Comparison of ENCODE assay signal across 17 cellular contexts in genomic region chr1:111506561-111506960, GRCh38. TPM values are rescaled to one million over a fixed set of nuclear protein-coding genes. Genes with fewer than 3 reads are reported as not detected.
DNase-seq lines count a peak whose midpoint lies in the region; ATAC-seq and TF ChIP-seq lines count a peak whose summit lies in the region.
"Had no signal": no experiment of that assay in that cellular context is flagged by ENCODE, and none has a peak within 500 bp of the region (broad histone marks: within the 10 kb centered on the region; RNA-seq: fewer than 3 reads in every experiment).

No MANE protein-coding gene starts in this region.

- dilution Hi-C loops in IMR-90 (cut with HindIII; ENCODE audit: low sequenced_read_pairs, unreplicated experiment): no loop called here

- no peaks in the 10 kb centered on the region for H3K9me3 Mint-ChIP-seq in activated naive CD8-positive, alpha-beta T cell treated with anti-CD3 and anti-CD28 coated beads for 36 hours
- H3K9me3 Mint-ChIP-seq in naive thymus-derived CD8-positive, alpha-beta T cell: no peaks in the 10 kb centered on the region
- H3K9me3 Mint-ChIP-seq: HFFc6 had no signal

- no TSS peak for BruUV-seq in IMR-90 (replicated peaks; lab: Mats Ljungman, UMichigan)

- no peak overlapping the region for H2BK5ac ChIP-seq in IMR-90 (ENCODE audit: low read depth, low read length, poor library complexity, severe bottlenecking)

- no peaks in the 10 kb centered on the region for H4K20me1 ChIP-seq in BLaER1 treated with 17β-estradiol and CSF1 and Interleukin-3, amounts not matched to agents 10 nM and 100 nM
- no peaks in the 10 kb centered on the region for H4K20me1 ChIP-seq in IMR-90 (ENCODE audit: insufficient read depth, low read length)

- CTCF ChIA-PET in IMR-90 (lab: Yijun Ruan, JAX): interaction anchor here (0.8 to 2.8 kb wide), 6 partner anchors 8 to 208 kb away, joined by 3 to 12 read pairs (median 4); no protein-coding TSS in a partner anchor

- H3K9ac ChIP-seq in BLaER1 treated with 17β-estradiol and CSF1 and Interleukin-3, amounts not matched to agents 10 nM and 100 nM: peak overlapping the region; percentile 3 to 98 (median 66); a peak in 21 of 22 replicates
- H3K9ac ChIP-seq in IMR-90 (ENCODE audit: low read depth, low read length): no peak overlapping the region

- no peak overlapping the region for H3K23ac ChIP-seq in IMR-90 (ENCODE audit: low read depth, low read length)

- H2BK20ac ChIP-seq in IMR-90 (ENCODE audit: low read depth, low read length): peak overlapping the region; percentile 10; the same call in 1 of the 2 replicates

- TF ChIP-seq RAD21 in IMR-90 (IDR thresholded peaks at IDR 0.05; ENCODE audit: low read length): no peak

- H3K4me2 ChIP-seq in BLaER1 treated with 17β-estradiol and CSF1 and Interleukin-3, amounts not matched to agents 10 nM and 100 nM: peak overlapping the region; percentile 62 to 97 (median 88)
- no peak overlapping the region for H3K4me2 ChIP-seq in IMR-90 (ENCODE audit: low read depth, low read length)

- H3K36me3 ChIP-seq in BLaER1 treated with 17β-estradiol and CSF1 and Interleukin-3, amounts not matched to agents 10 nM and 100 nM: no peaks in the 10 kb centered on the region
- H3K36me3 ChIP-seq in IMR-90 (ENCODE audit: control insufficient read depth, insufficient read depth, low read length) (no peaks in the 10 kb centered on the region), MG63 (no peaks in the 10 kb centered on the region), prostate gland (no peaks in the 10 kb centered on the region)
- H3K36me3 ChIP-seq: BE2C had no signal

- POLR2A ChIA-PET in IMR-90 (lab: Charles Lee; ENCODE audit: unreplicated experiment): no interaction called here
- POLR2A ChIA-PET in naive thymus-derived CD8-positive, alpha-beta T cell (lab: Charles Lee): interaction anchor here (0.8 to 3.6 kb wide), 6 partner anchors 10 to 248 kb away, joined by 3 to 33 read pairs (median 18); partner anchors contain the start of gene RAP1A

- TF ChIP-seq POLR2A in IMR-90 (IDR thresholded peaks at IDR 0.05; ENCODE audit: low read depth, low read length): no peak
- TF ChIP-seq POLR2A in prostate gland (IDR thresholded peaks at IDR 0.05): no peak

- H3K27ac Mint-ChIP-seq in activated naive CD8-positive, alpha-beta T cell treated with anti-CD3 and anti-CD28 coated beads for 36 hours: peak overlapping the region; percentile 62
- peak overlapping the region; percentile 43 to 94 (median 81) for H3K27ac Mint-ChIP-seq in naive thymus-derived CD8-positive, alpha-beta T cell

- H3K14ac ChIP-seq in IMR-90 (replicated peaks; ENCODE audit: low read depth, low read length): no peak overlapping the region

- no peaks in the 10 kb centered on the region for H3K27me3 ChIP-seq in BLaER1 treated with 17β-estradiol and CSF1 and Interleukin-3, amounts not matched to agents 10 nM and 100 nM
- H3K27me3 ChIP-seq in IMR-90 (ENCODE audit: control insufficient read depth, insufficient read depth, low read length): peaks cover 10% of the 10 kb centered on the region
- H3K27me3 ChIP-seq in MG63: no peaks in the 10 kb centered on the region
- H3K27me3 ChIP-seq in prostate gland (replicated peaks; ENCODE audit: insufficient read depth): no peaks in the 10 kb centered on the region

- no CpG with 5 or more reads among the region's 2 CpGs for WGBS in IMR-90 (ENCODE audit: extremely low coverage in 2 of 2, insufficient read length in 1 of 2), 2 experiments
- 44% methylated on average over 2 of the region's 2 CpGs for WGBS in prostate gland

- in situ Hi-C loops in IMR-90 (cut with MboI; ENCODE audit: low sequenced_read_pairs): loop anchor here (5.0 kb wide), 2 partner anchors 51 to 141 kb away; no protein-coding TSS in a partner anchor

- DNase-seq in IMR-90 (no peak), NCI-H187 treated with DMSO at 0.1 percent for 48 hours (lab: John Stamatoyannopoulos, UW) (no peak), MG63 (no peak), prostate gland (ENCODE audit: low spot score) (no peak)
- DNase-seq in activated naive CD8-positive, alpha-beta T cell treated with anti-CD3 and anti-CD28 coated beads for 36 hours: no peak
- no peak for DNase-seq in naive thymus-derived CD8-positive, alpha-beta T cell
- DNase-seq: BE2C, GDM1, HFFc6, left ventricle myocardium superior, NCI-H1694, NCI-H82 had no signal

- H2AK5ac ChIP-seq in IMR-90 (ENCODE audit: low read depth, low read length): no peak overlapping the region

- no peak overlapping the region for H3K18ac ChIP-seq in IMR-90 (ENCODE audit: low read depth, low read length)

- no peak overlapping the region for H4K91ac ChIP-seq in IMR-90 (ENCODE audit: insufficient read depth, low read depth, low read length)

- TF ChIP-seq CTCF in IMR-90 (conservative IDR thresholded peaks at IDR 0.05; ENCODE audit: low read depth, low read length) (no peak), prostate gland (IDR thresholded peaks at IDR 0.05) (no peak)

- H4K5ac ChIP-seq in IMR-90 (ENCODE audit: low read depth, low read length): no peak overlapping the region

- H3K9me1 ChIP-seq in IMR-90 (ENCODE audit: insufficient read depth, low read length): no peaks in the 10 kb centered on the region

- H4K8ac ChIP-seq in IMR-90 (ENCODE audit: low read depth in 2 of 2, low read length in 2 of 2): no peak overlapping the region

- ATAC-seq in IMR-90 (ENCODE audit: low read depth) (no peak), HG02981 (IDR thresholded peaks at IDR 0.05; ENCODE audit: unreplicated experiment) (no peak)
- ATAC-seq in naive thymus-derived CD8-positive, alpha-beta T cell: no peak

- no peaks in the 10 kb centered on the region for H3K36me3 Mint-ChIP-seq in activated naive CD8-positive, alpha-beta T cell treated with anti-CD3 and anti-CD28 coated beads for 36 hours
- no peaks in the 10 kb centered on the region for H3K36me3 Mint-ChIP-seq in naive thymus-derived CD8-positive, alpha-beta T cell

- no peaks in the 10 kb centered on the region for H3K27me3 Mint-ChIP-seq in activated naive CD8-positive, alpha-beta T cell treated with anti-CD3 and anti-CD28 coated beads for 36 hours
- no peaks in the 10 kb centered on the region for H3K27me3 Mint-ChIP-seq in naive thymus-derived CD8-positive, alpha-beta T cell

- no peak overlapping the region for H2BK15ac ChIP-seq in IMR-90 (ENCODE audit: low read depth, low read length)

- H3K27ac ChIP-seq in BLaER1 treated with 17β-estradiol and CSF1 and Interleukin-3, amounts not matched to agents 10 nM and 100 nM: peak overlapping the region; percentile 87 to 100 (median 99)
- H3K27ac ChIP-seq in IMR-90 (ENCODE audit: insufficient read depth, low read length) (no peak overlapping the region), prostate gland (no peak overlapping the region)

- no peak overlapping the region for H3K56ac ChIP-seq in IMR-90 (ENCODE audit: extremely low read depth, insufficient read depth, low read length)

- H3K4me1 Mint-ChIP-seq in activated naive CD8-positive, alpha-beta T cell treated with anti-CD3 and anti-CD28 coated beads for 36 hours: peaks cover 42% of the 10 kb centered on the region
- H3K4me1 Mint-ChIP-seq in naive thymus-derived CD8-positive, alpha-beta T cell: peaks cover 29 to 61% (median 55%) of the 10 kb centered on the region in 4 donors

- no peak overlapping the region for H2AK9ac ChIP-seq in IMR-90 (replicated peaks; ENCODE audit: low read depth, low read length, poor library complexity)

- intact Hi-C loops in IMR-90 (cut with micrococcal nuclease): loop anchor here (5.0 kb wide), 1 partner anchor 66 kb away; no protein-coding TSS in a partner anchor
- intact Hi-C loops in prostate gland (cut with DNase I): loop anchor here (2.0 to 5.0 kb wide), 2 partner anchors 150 to 246 kb away; no protein-coding TSS in a partner anchor

- H2AFZ ChIP-seq in IMR-90 (replicated peaks; ENCODE audit: low read length, poor library complexity): no peak overlapping the region

- H3K4me3 Mint-ChIP-seq in activated naive CD8-positive, alpha-beta T cell treated with anti-CD3 and anti-CD28 coated beads for 36 hours: no peak overlapping the region
- peak overlapping the region in 8 of 10 donors; percentile 29 to 61 (median 52) for H3K4me3 Mint-ChIP-seq in naive thymus-derived CD8-positive, alpha-beta T cell

- H3K4ac ChIP-seq in IMR-90 (ENCODE audit: low read depth, low read length): no peak overlapping the region

- no peak overlapping the region for H3K4me3 ChIP-seq in BLaER1 treated with 17β-estradiol and CSF1 and Interleukin-3, amounts not matched to agents 10 nM and 100 nM
- H3K4me3 ChIP-seq in IMR-90 (ENCODE audit: insufficient read depth, low read depth, low read length): no peak overlapping the region
- H3K4me3 ChIP-seq in MG63: no peak overlapping the region
- no peak overlapping the region for H3K4me3 ChIP-seq in prostate gland

- peaks cover 0 to 8% of the 10 kb centered on the region in 2 experiments; a peak in 1 of 4 replicates for H3K79me1 ChIP-seq in IMR-90 (ENCODE audit: low read depth in 1 of 2, low read length in 2 of 2)

- H3K9me3 ChIP-seq in BLaER1 treated with 17β-estradiol and CSF1 and Interleukin-3, amounts not matched to agents 10 nM and 100 nM (replicated peaks in 1 of 11): no peaks in the 10 kb centered on the region
- H3K9me3 ChIP-seq in IMR-90 (ENCODE audit: control insufficient read depth, insufficient read depth, low read length) (no peaks in the 10 kb centered on the region), MG63 (no peaks in the 10 kb centered on the region), prostate gland (no peaks in the 10 kb centered on the region)
- H3K9me3 ChIP-seq: BE2C had no signal

- H2BK120ac ChIP-seq in IMR-90 (ENCODE audit: low read depth, low read length): no peak overlapping the region

- H3K4me1 ChIP-seq in BLaER1 treated with 17β-estradiol and CSF1 and Interleukin-3, amounts not matched to agents 10 nM and 100 nM: peaks cover 68 to 85% (median 80%) of the 10 kb centered on the region in 10 experiments
- H3K4me1 ChIP-seq in IMR-90 (ENCODE audit: control insufficient read depth, insufficient read depth, low read length) (peaks cover 10% of the 10 kb centered on the region), prostate gland (replicated peaks) (peaks cover 9% of the 10 kb centered on the region)
- H3K4me1 ChIP-seq: BE2C had no signal

RNA-seq across cellular contexts. Expression of gene ADORA3, which starts 3.1 kb away (rescaled TPM):
- total RNA-seq in IMR-90 (2012; rRNA removed) (not detected in 2 replicates), prostate gland (1 to 10 TPM; 2.0 to 2.9 TPM)
- not detected in 2 replicates for polyA plus RNA-seq in IMR-90 (2012; rRNA removed)
- polyA plus RNA-seq in IMR-90 (2012; cell fraction: cytosol; rRNA removed): not detected in 2 replicates
- 0.03 TPM in 1 of 2 replicates, not detected in the other for polyA plus RNA-seq in IMR-90 (2012; cell fraction: nucleus; rRNA removed; ENCODE audit: low replicate concordance)
- not detected for total RNA-seq in activated naive CD8-positive, alpha-beta T cell treated with anti-CD3 and anti-CD28 coated beads for 36 hours
- under 1 TPM in 1 of 2 experiments, not detected in 1; 0.62 TPM for total RNA-seq in naive thymus-derived CD8-positive, alpha-beta T cell
- not detected for polyA plus RNA-seq in naive thymus-derived CD8-positive, alpha-beta T cell
- not detected in 2 replicates for total RNA-seq in MG63 (2014; rRNA removed; shearing (Covaris generic); ENCODE audit: low replicate concordance)
- total RNA-seq: astrocyte, HepG2, HFFc6, osteoblast had no signal
- polyA plus RNA-seq: HepG2 had no signal

RNA-seq across cellular contexts. Expression of gene TMIGD3, which starts 3.1 kb away (rescaled TPM):
- total RNA-seq in IMR-90 (2012; rRNA removed) (under 0.01 TPM in 1 of 2 replicates, not detected in the other), prostate gland (10 to 100 TPM in 1 of 2 donors, under 1 TPM in 1; 0.64 to 11.4 TPM)
- polyA plus RNA-seq in IMR-90 (2012; rRNA removed): 0.12 TPM in 1 of 2 replicates, not detected in the other
- 0.04 TPM in 1 of 2 replicates, not detected in the other for polyA plus RNA-seq in IMR-90 (2012; cell fraction: cytosol; rRNA removed)
- polyA plus RNA-seq in IMR-90 (2012; cell fraction: nucleus; rRNA removed; ENCODE audit: low replicate concordance): 0.17 TPM in 1 of 2 replicates, not detected in the other
- total RNA-seq in activated naive CD8-positive, alpha-beta T cell treated with anti-CD3 and anti-CD28 coated beads for 36 hours: not detected
- not detected for total RNA-seq in naive thymus-derived CD8-positive, alpha-beta T cell
- not detected for polyA plus RNA-seq in naive thymus-derived CD8-positive, alpha-beta T cell
- total RNA-seq in MG63 (2014; rRNA removed; shearing (Covaris generic); ENCODE audit: low replicate concordance): not detected in 2 replicates
- total RNA-seq: astrocyte, HepG2, HFFc6, osteoblast had no signal
- polyA plus RNA-seq: HepG2 had no signal

RNA-seq across cellular contexts. Expression of gene C1orf162, which starts 32.8 kb away (rescaled TPM):
- total RNA-seq in IMR-90 (2012; rRNA removed) (not detected in 2 replicates), prostate gland (1 to 10 TPM; 3.2 to 9.6 TPM)
- 0.12 TPM in 1 of 2 replicates, not detected in the other for polyA plus RNA-seq in IMR-90 (2012; rRNA removed)
- polyA plus RNA-seq in IMR-90 (2012; cell fraction: cytosol; rRNA removed): 0.04 TPM in 1 of 2 replicates, not detected in the other
- 0.10 and 0.83 TPM in 2 replicates for polyA plus RNA-seq in IMR-90 (2012; cell fraction: nucleus; rRNA removed; ENCODE audit: low replicate concordance)
- total RNA-seq in activated naive CD8-positive, alpha-beta T cell treated with anti-CD3 and anti-CD28 coated beads for 36 hours: 1 to 10 TPM; 3.6 to 3.8 TPM
- 10 to 100 TPM; 58.1 to 59.7 TPM for total RNA-seq in naive thymus-derived CD8-positive, alpha-beta T cell
- 100 to 1,000 TPM; 159 to 250 (median 243) TPM for polyA plus RNA-seq in naive thymus-derived CD8-positive, alpha-beta T cell
- 0.26 and 1.4 TPM in 2 replicates for total RNA-seq in MG63 (2014; rRNA removed; shearing (Covaris generic); ENCODE audit: low replicate concordance)

RNA-seq across cellular contexts. Expression of gene ATP5PB, which starts 57.3 kb away (rescaled TPM):
- total RNA-seq in IMR-90 (2012; rRNA removed): 234 and 382 TPM in 2 replicates
- 265 and 301 TPM in 2 replicates for polyA plus RNA-seq in IMR-90 (2012; rRNA removed)
- polyA plus RNA-seq in IMR-90 (2012; cell fraction: cytosol; rRNA removed): 35.0 and 120 TPM in 2 replicates
- polyA plus RNA-seq in IMR-90 (2012; cell fraction: nucleus; rRNA removed; ENCODE audit: low replicate concordance): 17.2 and 102 TPM in 2 replicates
- 100 to 1,000 TPM; 407 to 419 TPM for total RNA-seq in activated naive CD8-positive, alpha-beta T cell treated with anti-CD3 and anti-CD28 coated beads for 36 hours
- total RNA-seq in naive thymus-derived CD8-positive, alpha-beta T cell: 100 to 1,000 TPM; 105 to 115 TPM
- 100 to 1,000 TPM; 411 to 437 (median 416) TPM for polyA plus RNA-seq in naive thymus-derived CD8-positive, alpha-beta T cell
- 440 and 880 TPM in 2 replicates for total RNA-seq in MG63 (2014; rRNA removed; shearing (Covaris generic); ENCODE audit: low replicate concordance)
- 100 to 1,000 TPM; 144 to 192 TPM for total RNA-seq in prostate gland

RNA-seq across cellular contexts. Expression of gene WDR77, which starts 57.5 kb away (rescaled TPM):
- total RNA-seq in IMR-90 (2012; rRNA removed): 73.6 and 80.8 TPM in 2 replicates
- 87.0 and 91.9 TPM in 2 replicates for polyA plus RNA-seq in IMR-90 (2012; rRNA removed)
- polyA plus RNA-seq in IMR-90 (2012; cell fraction: cytosol; rRNA removed): 57.6 and 99.7 TPM in 2 replicates
- 121 and 127 TPM in 2 replicates for polyA plus RNA-seq in IMR-90 (2012; cell fraction: nucleus; rRNA removed; ENCODE audit: low replicate concordance)
- total RNA-seq in activated naive CD8-positive, alpha-beta T cell treated with anti-CD3 and anti-CD28 coated beads for 36 hours: 10 to 100 TPM; 77.4 to 79.7 TPM
- total RNA-seq in naive thymus-derived CD8-positive, alpha-beta T cell: 10 to 100 TPM; 35.4 to 35.9 TPM
- polyA plus RNA-seq in naive thymus-derived CD8-positive, alpha-beta T cell: 10 to 100 TPM; 36.9 to 44.6 (median 43.9) TPM
- total RNA-seq in MG63 (2014; rRNA removed; shearing (Covaris generic); ENCODE audit: low replicate concordance): 93.2 and 154 TPM in 2 replicates
- 10 to 100 TPM; 19.1 to 31.6 TPM for total RNA-seq in prostate gland

Comparison
In these comparisons a context has a peak if more than half of its experiments do, and no peak if none do; other contexts are left out.
1. H3K27ac ChIP-seq: peak in BLaER1 treated with 17β-estradiol and CSF1 and Interleukin-3, amounts not matched to agents 10 nM and 100 nM (11 of 11); none in IMR-90 (single experiment) and prostate gland (0 of 2).
2. RNA of gene C1orf162, which starts 32.8 kb away (total RNA-seq): 58.1 to 59.7 TPM in naive thymus-derived CD8-positive, alpha-beta T cell; 3.2 to 9.6 TPM in prostate gland, 3.6 to 3.8 TPM in activated naive CD8-positive, alpha-beta T cell treated with anti-CD3 and anti-CD28 coated beads for 36 hours, 0.26 to 1.4 TPM in MG63 and not detected in IMR-90; every median in the first group is over 4 times any median in the second.